8 cellular contexts compared by ENCODE assay signal in genomic region chr6:7313505-7314165, GRCh38. TPM values are rescaled to one million over a fixed set of nuclear protein-coding genes. Genes with fewer than 3 reads are reported as not detected.
DNase-seq lines count a peak whose midpoint lies in the region; ATAC-seq and TF ChIP-seq lines count a peak whose summit lies in the region.

No MANE protein-coding gene starts in this region.

- peak overlapping the region; percentile 75 to 98 for H3K4me3 ChIP-seq in SK-N-SH (ENCODE audit: low read depth in 2 of 2, low read length in 1 of 2)
- H3K4me3 ChIP-seq in left lung, result peak overlapping the region; percentile 89 to 97
- H3K4me3 ChIP-seq in thymus (ENCODE audit: low read length), result peak overlapping the region; percentile 86

- H3K36me3 ChIP-seq in SK-N-SH (replicated peaks in 1 of 2; ENCODE audit: control insufficient read depth in 1 of 2, insufficient read depth in 2 of 2, low read length in 1 of 2), result peaks cover 11 to 23% of the 10 kb centered on the region in 2 experiments
- H3K36me3 ChIP-seq in left lung, result peaks cover 0 to 14% of the 10 kb centered on the region in 2 donors
- no peaks in the 10 kb centered on the region for H3K36me3 ChIP-seq in thymus (ENCODE audit: control insufficient read depth, insufficient read depth)

- H3K27me3 ChIP-seq in SK-N-SH (ENCODE audit: insufficient read depth) (no peaks in the 10 kb centered on the region), left lung (no peaks in the 10 kb centered on the region), thymus (ENCODE audit: control insufficient read depth, insufficient read depth) (no peaks in the 10 kb centered on the region)

- CTCF ChIA-PET in SK-N-SH (lab: Yijun Ruan, JAX), result interaction anchor here (0.9 to 2.4 kb wide), 4 partner anchors 11 to 76 kb away, joined by 3 to 10 read pairs (median 4); partner anchors contain the start of genes CAGE1 and RIOK1

- peaks cover 43% of the 10 kb centered on the region for H3K79me2 ChIP-seq in SK-N-SH (ENCODE audit: insufficient read depth)

- intact Hi-C loops in left lung (cut with DNase I), result no loop called here

- H3K4me1 Mint-ChIP-seq in activated naive CD8-positive, alpha-beta T cell treated with anti-CD3 and anti-CD28 coated beads for 36 hours, result peaks cover 28% of the 10 kb centered on the region

- peak overlapping the region; percentile 97 for H2AFZ ChIP-seq in SK-N-SH (ENCODE audit: low read depth)

- peaks cover 0 to 9% of the 10 kb centered on the region in 2 experiments; a peak in 3 of 4 replicates for H3K4me1 ChIP-seq in SK-N-SH (ENCODE audit: control insufficient read depth in 1 of 2, insufficient read depth in 2 of 2, low read depth in 1 of 2, low read length in 1 of 2)
- H3K4me1 ChIP-seq in left lung, result peaks cover 7 to 42% of the 10 kb centered on the region in 2 donors
- H3K4me1 ChIP-seq in thymus (ENCODE audit: control insufficient read depth, insufficient read depth, low read length), result no peaks in the 10 kb centered on the region

- POLR2A ChIA-PET in SK-N-SH (lab: Yijun Ruan, JAX), result interaction anchor here (2.4 kb wide), 1 partner anchor 77 kb away, joined by 11 read pairs; the partner anchor contains the start of genes CAGE1 and RIOK1

- no peaks in the 10 kb centered on the region for H3K9me3 ChIP-seq in SK-N-SH
- no peaks in the 10 kb centered on the region for H3K9me3 ChIP-seq in left lung
- no peaks in the 10 kb centered on the region for H3K9me3 ChIP-seq in thymus (ENCODE audit: control insufficient read depth)

- no peak for TF ChIP-seq EP300 in SK-N-SH (IDR thresholded peaks at IDR 0.05; ENCODE audit: borderline replicate concordance in 1 of 2, low read depth in 1 of 2, low read length in 1 of 2)

- H3K27ac Mint-ChIP-seq in activated naive CD8-positive, alpha-beta T cell treated with anti-CD3 and anti-CD28 coated beads for 36 hours, result peak overlapping the region; percentile 91

- no peak for TF ChIP-seq RAD21 in SK-N-SH (IDR thresholded peaks at IDR 0.05; ENCODE audit: low read length)

- peak overlapping the region; percentile 89 to 96 for H3K27ac ChIP-seq in SK-N-SH (ENCODE audit: low read depth in 2 of 2, low read length in 1 of 2)
- peak overlapping the region; percentile 96 to 97 for H3K27ac ChIP-seq in left lung
- H3K27ac ChIP-seq in thymus (ENCODE audit: low read depth), result peak overlapping the region; percentile 92

- H3K36me3 Mint-ChIP-seq in activated naive CD8-positive, alpha-beta T cell treated with anti-CD3 and anti-CD28 coated beads for 36 hours, result peaks cover 30% of the 10 kb centered on the region

- no peak for ATAC-seq in SK-N-SH treated with all-trans-retinoic acid at 6 μM for 48 hours
- ATAC-seq in left lung, result no peak
- ATAC-seq in HG02642 (IDR thresholded peaks at IDR 0.05; ENCODE audit: poor library complexity, unreplicated experiment), result no peak

- H3K4me2 ChIP-seq in SK-N-SH, result peak overlapping the region; percentile 93; the same call in 1 of the 2 replicates

- H4K20me1 ChIP-seq in SK-N-SH (ENCODE audit: insufficient read depth), result peaks cover 17% of the 10 kb centered on the region; the same call in 1 of the 2 replicates

- DNase-seq in SK-N-SH, result no peak
- DNase-seq in activated naive CD8-positive, alpha-beta T cell treated with anti-CD3 and anti-CD28 coated beads for 36 hours, result no peak
- no peak for DNase-seq in left lung
- DNase-seq in ecto neural progenitor cell (ENCODE audit: low spot score), result no peak
- no peak for DNase-seq in NCI-H2196 (lab: John Stamatoyannopoulos, UW; ENCODE audit: unreplicated experiment)

- H3K9ac ChIP-seq in SK-N-SH, result peak overlapping the region; percentile 61

- peaks cover 3% of the 10 kb centered on the region for H3K27me3 Mint-ChIP-seq in activated naive CD8-positive, alpha-beta T cell treated with anti-CD3 and anti-CD28 coated beads for 36 hours

- no peaks in the 10 kb centered on the region for H3K9me2 ChIP-seq in SK-N-SH

- TF ChIP-seq CTCF in SK-N-SH (IDR thresholded peaks at IDR 0.05), result no peak
- TF ChIP-seq CTCF in left lung (IDR thresholded peaks at IDR 0.05), result no peak

- WGBS in SK-N-SH (ENCODE audit: low lambda C conversion rate), result 76% methylated on average over 13 of the region's 15 CpGs
- WGBS in thymus, result 85% methylated on average over 15 of the region's 15 CpGs

- peaks cover 8% of the 10 kb centered on the region for H3K9me3 Mint-ChIP-seq in activated naive CD8-positive, alpha-beta T cell treated with anti-CD3 and anti-CD28 coated beads for 36 hours

- H3K4me3 Mint-ChIP-seq in activated naive CD8-positive, alpha-beta T cell treated with anti-CD3 and anti-CD28 coated beads for 36 hours, result peak overlapping the region; percentile 97

- peaks cover 3% of the 10 kb centered on the region for H3F3A ChIP-seq in SK-N-SH (replicated peaks; ENCODE audit: insufficient read depth)

TF ChIP-seq in SK-N-SH, 30 proteins besides CTCF, POLR2A, EP300 and RAD21 (continues in another document):
- TF ChIP-seq RCOR1 (IDR thresholded peaks at IDR 0.05; ENCODE audit: low read length), result no peak
- TF ChIP-seq USF1 (IDR thresholded peaks at IDR 0.05; ENCODE audit: borderline replicate concordance, low read depth), result no peak
- TF ChIP-seq SIN3A (IDR thresholded peaks at IDR 0.05; ENCODE audit: borderline replicate concordance, low read depth, low read length), result no peak
- TF ChIP-seq JUND (IDR thresholded peaks at IDR 0.05), result no peak
- TF ChIP-seq POLR2AphosphoS5 (IDR thresholded peaks at IDR 0.05; ENCODE audit: low read depth, low read length), result no peak
- TF ChIP-seq MEF2A (IDR thresholded peaks at IDR 0.05; ENCODE audit: borderline replicate concordance, low read depth), result no peak
- no peak for TF ChIP-seq FOXM1 (IDR thresholded peaks at IDR 0.05; ENCODE audit: low read depth)
- TF ChIP-seq ELF1 (IDR thresholded peaks at IDR 0.05), result no peak
- TF ChIP-seq GABPA (IDR thresholded peaks at IDR 0.05; ENCODE audit: low read depth), result no peak
- TF ChIP-seq GATA2 (CRISPR knock-in tag; IDR thresholded peaks at IDR 0.05), result no peak
- no peak for TF ChIP-seq TAF1 (IDR thresholded peaks at IDR 0.05; ENCODE audit: borderline replicate concordance, low read depth, low read length)

TF ChIP-seq in SK-N-SH treated with all-trans-retinoic acid at 6 μM for 48 hours, 23 proteins besides CTCF, POLR2A, EP300 and RAD21:
- TF ChIP-seq ISL1 (CRISPR knock-in tag; IDR thresholded peaks at IDR 0.05), result no peak
- TF ChIP-seq TOX (CRISPR knock-in tag; IDR thresholded peaks at IDR 0.05; ENCODE audit: borderline replicate concordance), result no peak
- no peak for TF ChIP-seq CSRNP3 (CRISPR knock-in tag; IDR thresholded peaks at IDR 0.05)
- TF ChIP-seq, protein P1, sequence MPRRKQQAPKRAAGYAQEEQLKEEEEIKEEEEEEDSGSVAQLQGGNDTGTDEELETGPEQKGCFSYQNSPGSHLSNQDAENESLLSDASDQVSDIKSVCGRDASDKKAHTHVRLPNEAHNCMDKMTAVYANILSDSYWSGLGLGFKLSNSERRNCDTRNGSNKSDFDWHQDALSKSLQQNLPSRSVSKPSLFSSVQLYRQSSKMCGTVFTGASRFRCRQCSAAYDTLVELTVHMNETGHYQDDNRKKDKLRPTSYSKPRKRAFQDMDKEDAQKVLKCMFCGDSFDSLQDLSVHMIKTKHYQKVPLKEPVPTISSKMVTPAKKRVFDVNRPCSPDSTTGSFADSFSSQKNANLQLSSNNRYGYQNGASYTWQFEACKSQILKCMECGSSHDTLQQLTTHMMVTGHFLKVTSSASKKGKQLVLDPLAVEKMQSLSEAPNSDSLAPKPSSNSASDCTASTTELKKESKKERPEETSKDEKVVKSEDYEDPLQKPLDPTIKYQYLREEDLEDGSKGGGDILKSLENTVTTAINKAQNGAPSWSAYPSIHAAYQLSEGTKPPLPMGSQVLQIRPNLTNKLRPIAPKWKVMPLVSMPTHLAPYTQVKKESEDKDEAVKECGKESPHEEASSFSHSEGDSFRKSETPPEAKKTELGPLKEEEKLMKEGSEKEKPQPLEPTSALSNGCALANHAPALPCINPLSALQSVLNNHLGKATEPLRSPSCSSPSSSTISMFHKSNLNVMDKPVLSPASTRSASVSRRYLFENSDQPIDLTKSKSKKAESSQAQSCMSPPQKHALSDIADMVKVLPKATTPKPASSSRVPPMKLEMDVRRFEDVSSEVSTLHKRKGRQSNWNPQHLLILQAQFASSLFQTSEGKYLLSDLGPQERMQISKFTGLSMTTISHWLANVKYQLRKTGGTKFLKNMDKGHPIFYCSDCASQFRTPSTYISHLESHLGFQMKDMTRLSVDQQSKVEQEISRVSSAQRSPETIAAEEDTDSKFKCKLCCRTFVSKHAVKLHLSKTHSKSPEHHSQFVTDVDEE (CRISPR knock-in tag; IDR thresholded peaks at IDR 0.05), result no peak
- no peak for TF ChIP-seq ZC3H10 (CRISPR knock-in tag; IDR thresholded peaks at IDR 0.05)

RNA-seq across cellular contexts. Expression of gene SSR1, which starts 0.6 kb away (rescaled TPM):
- polyA plus RNA-seq in SK-N-SH (2012; rRNA removed) (50.7 and 60.2 TPM in 2 replicates), thymus (38.9 TPM)
- 76.1 and 95.5 TPM in 2 replicates for polyA plus RNA-seq in SK-N-SH (2012; cell fraction: cytosol; rRNA removed)
- polyA plus RNA-seq in SK-N-SH (2012; cell fraction: nucleus; rRNA removed), result 17.6 and 29.5 TPM in 2 replicates
- total RNA-seq in activated naive CD8-positive, alpha-beta T cell treated with anti-CD3 and anti-CD28 coated beads for 36 hours, result 100 to 1,000 TPM; 132 to 139 TPM
- total RNA-seq in left lung, result 100 to 1,000 TPM; 155 to 247 TPM
